In the genomic region with DNA sequence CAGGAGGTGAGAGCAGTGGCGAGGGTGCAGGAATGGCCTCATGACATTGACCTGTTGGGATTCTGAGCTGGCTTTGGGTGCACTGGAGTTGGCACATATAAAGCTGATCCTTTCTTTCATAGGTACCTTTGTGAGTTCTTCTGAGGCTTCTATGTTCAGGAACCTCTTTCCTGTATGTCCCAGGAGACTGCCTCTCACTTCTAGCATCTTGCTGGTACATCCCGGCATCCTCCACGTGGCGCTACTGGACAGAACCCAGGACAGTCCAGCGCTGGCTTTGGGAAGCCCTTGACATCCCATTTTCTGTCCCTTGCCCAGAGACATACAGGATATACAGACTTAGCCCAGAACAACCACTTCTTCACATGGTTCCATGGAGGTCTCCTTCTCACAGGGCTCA, we compare ENCODE assay signal across 38 cellular contexts. TPM values are rescaled to one million over a fixed set of nuclear protein-coding genes. Genes with fewer than 3 reads are reported as not detected.
"Had no signal": no experiment of that assay in that cellular context is flagged by ENCODE, and none has a peak within 500 bp of the region (broad histone marks: within the 10 kb centered on the region; RNA-seq: fewer than 3 reads in every experiment).

No MANE protein-coding gene starts in this region.

- H3K4me3 Mint-ChIP-seq: activated B cell treated with CpG ODN at 0.5 μM for 24 hours; activated CD4-positive, alpha-beta memory T cell treated with anti-CD3 and anti-CD28 coated beads for 36 hours; activated naive CD8-positive, alpha-beta T cell treated with anti-CD3 and anti-CD28 coated beads for 36 hours; activated T-cell treated with anti-CD3 and anti-CD28 coated beads, Interleukin-2, amount 50 U/mL, for 4 hours; activated T-helper 1 cell treated with anti-CD3 and anti-CD28 coated beads, Interleukin-12 subunit alpha, Interleukin-12 subunit beta, Interleukin-2, Interleukin-4 antibody, amounts not matched to agents 30 ng/mL and 10 ng/mL and 1 ng/mL, durations not matched to agents 14 hours and 24 hours and 36 hours had no signal

- H3K4me1 Mint-ChIP-seq: activated naive CD8-positive, alpha-beta T cell treated with anti-CD3 and anti-CD28 coated beads for 36 hours had no signal

- H3K27ac Mint-ChIP-seq: activated B cell treated with CpG ODN at 0.5 μM for 24 hours; activated CD4-positive, alpha-beta memory T cell treated with anti-CD3 and anti-CD28 coated beads for 36 hours; activated naive CD8-positive, alpha-beta T cell treated with anti-CD3 and anti-CD28 coated beads for 36 hours; activated T-helper 1 cell treated with anti-CD3 and anti-CD28 coated beads, Interleukin-12 subunit alpha, Interleukin-12 subunit beta, Interleukin-2, Interleukin-4 antibody, amounts not matched to agents 30 ng/mL and 10 ng/mL and 1 ng/mL, durations not matched to agents 14 hours and 24 hours and 36 hours had no signal

- DNase-seq: activated B cell treated with CpG ODN at 0.5 μM for 24 hours; activated CD4-positive, alpha-beta memory T cell treated with anti-CD3 and anti-CD28 coated beads for 36 hours; activated CD4-positive, alpha-beta T cell treated with anti-CD3 and anti-CD28 coated beads for 4 hours; activated CD4-positive, alpha-beta T cell treated with anti-CD3 and anti-CD28 coated beads, Interleukin-2, amount 50 U/mL, for 1 hour; activated CD4-positive, CD25-positive, alpha-beta regulatory T cell treated with anti-CD3 and anti-CD28 coated beads, Interleukin-2, amount 50 U/mL, for 72 hours; activated CD8-positive, alpha-beta memory T cell treated with anti-CD3 and anti-CD28 coated beads, Interleukin-2, amount 50 U/mL, for 4 hours; activated naive CD4-positive, alpha-beta T cell; activated naive CD4-positive, alpha-beta T cell treated with anti-CD3 and anti-CD28 coated beads, Interleukin-2, amount 50 U/mL, for 16 hours; activated naive CD8-positive, alpha-beta T cell treated with anti-CD3 and anti-CD28 coated beads for 36 hours; activated T-cell treated with anti-CD3 and anti-CD28 coated beads for 4 hours; activated T-cell treated with anti-CD3 and anti-CD28 coated beads, Interleukin-2, amount 50 U/mL, for 4 hours; amniotic stem cell; brain microvascular endothelial cell; central memory CD4-positive, alpha-beta T cell; Karpas-422; KBM-7; NCI-H1105; NCI-H1417 treated with DMSO at 0.1 percent for 48 hours; NCI-H187 treated with DMSO at 0.1 percent for 48 hours; NCI-H2081; NCI-H2171 treated with DMSO at 0.1 percent for 48 hours; NCI-H2227 treated with DMSO at 0.1 percent for 48 hours; NCI-H446; NCI-H510A treated with DMSO at 0.1 percent for 48 hours; NCI-H526 treated with DMSO at 0.1 percent for 48 hours; NCI-H774; PC-9; SIG-M5; SW 1271; T-helper 1 cell; T-helper 2 cell; T-helper 9 cell had no signal

- H3K9me3 Mint-ChIP-seq: activated B cell treated with CpG ODN at 0.5 μM for 24 hours; activated CD4-positive, alpha-beta memory T cell treated with anti-CD3 and anti-CD28 coated beads for 36 hours; activated naive CD8-positive, alpha-beta T cell treated with anti-CD3 and anti-CD28 coated beads for 36 hours; activated T-cell treated with anti-CD3 and anti-CD28 coated beads, Interleukin-2, amount 50 U/mL, for 4 hours; activated T-helper 1 cell treated with anti-CD3 and anti-CD28 coated beads, Interleukin-12 subunit alpha, Interleukin-12 subunit beta, Interleukin-2, Interleukin-4 antibody, amounts not matched to agents 30 ng/mL and 10 ng/mL and 1 ng/mL, durations not matched to agents 14 hours and 24 hours and 36 hours had no signal

- H3K27me3 Mint-ChIP-seq: activated B cell treated with CpG ODN at 0.5 μM for 24 hours had no signal

- H3K4me3 ChIP-seq: PC-9 had no signal

- H3K36me3 ChIP-seq: brain microvascular endothelial cell had no signal

- ATAC-seq: activated T-cell treated with anti-CD3 and anti-CD28 coated beads, Interleukin-2, amount 50 U/mL, for 4 hours; Right ventricle myocardium inferior; SK-N-SH treated with all-trans-retinoic acid at 6 μM for 48 hours had no signal

- H3K27me3 ChIP-seq: brain microvascular endothelial cell had no signal

- H3K27ac ChIP-seq: brain microvascular endothelial cell, PC-9, RWPE1, VCaP had no signal

RNA-seq across cellular contexts. Expression of a gene that starts 44.4 kb away (rescaled TPM):
- total RNA-seq: MCF 10A had no signal
